1 cellular context compared by ENCODE assay signal in genomic region chr16:4232541-4233386, GRCh38.
TF ChIP-seq lines count a peak whose summit lies in the region.

No MANE protein-coding gene starts in this region.

TF ChIP-seq in GM23338, 12 proteins besides CTCF, POLR2A, EP300 and RAD21 (continued from another document):
- TF ChIP-seq ZNF462 (CRISPR knock-in tag; IDR thresholded peaks at IDR 0.05), result no peak
- no peak for TF ChIP-seq ETS1 (IDR thresholded peaks at IDR 0.05)
- TF ChIP-seq ZNF114 (CRISPR knock-in tag; IDR thresholded peaks at IDR 0.05), result no peak
- no peak for TF ChIP-seq STAT1 (IDR thresholded peaks at IDR 0.05; ENCODE audit: unreplicated experiment)
- TF ChIP-seq EZH2phosphoT487 (IDR thresholded peaks at IDR 0.05; ENCODE audit: unreplicated experiment), result no peak
- TF ChIP-seq CREB1 (CRISPR knock-in tag; IDR thresholded peaks at IDR 0.05; ENCODE audit: low read depth), result no peak
- no peak for TF ChIP-seq JUNB (IDR thresholded peaks at IDR 0.05; ENCODE audit: unreplicated experiment)
- no peak for TF ChIP-seq REST (IDR thresholded peaks at IDR 0.05; ENCODE audit: unreplicated experiment)
TF ChIP-seq in GM23338: peak in this region for 0.
